In the genomic region with DNA sequence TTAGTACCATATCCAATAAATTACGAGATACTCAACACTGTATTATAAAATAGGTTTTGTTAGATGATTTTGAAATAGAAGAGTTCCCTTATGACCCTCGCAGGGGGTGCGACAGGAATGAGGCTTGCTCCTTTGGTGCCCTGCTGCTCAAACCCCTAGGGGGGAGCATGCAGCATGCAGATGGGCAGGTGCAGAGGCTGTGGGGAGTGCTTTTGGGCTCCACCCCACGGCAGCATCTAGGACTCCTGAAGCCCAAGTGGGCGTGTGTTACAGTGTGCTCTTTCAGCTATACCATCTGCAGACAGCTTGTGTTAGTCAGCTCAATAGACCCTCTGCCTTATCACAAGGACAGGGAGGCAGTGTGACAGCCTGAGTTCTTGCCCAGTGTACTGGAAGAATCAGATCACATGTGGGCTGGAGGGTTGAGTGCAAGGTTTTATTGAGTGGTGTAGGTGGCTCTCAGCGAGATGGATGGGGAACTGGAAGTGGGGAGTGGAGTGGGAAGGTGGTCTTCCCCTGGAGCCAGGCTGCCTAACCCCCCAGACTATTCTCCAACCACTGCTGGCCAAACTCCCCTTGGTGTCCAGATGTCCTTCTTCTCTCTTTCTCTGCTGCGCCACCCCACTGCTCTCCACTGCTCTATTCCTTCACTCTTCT, we compare ENCODE assay signal across 1 cellular context.
TF ChIP-seq lines count a peak whose summit lies in the region.

No MANE protein-coding gene starts in this region.

TF ChIP-seq in HEK293, 187 proteins besides CTCF, POLR2A, EP300 and RAD21 (continued from another document):
- TF ChIP-seq, protein P1, sequence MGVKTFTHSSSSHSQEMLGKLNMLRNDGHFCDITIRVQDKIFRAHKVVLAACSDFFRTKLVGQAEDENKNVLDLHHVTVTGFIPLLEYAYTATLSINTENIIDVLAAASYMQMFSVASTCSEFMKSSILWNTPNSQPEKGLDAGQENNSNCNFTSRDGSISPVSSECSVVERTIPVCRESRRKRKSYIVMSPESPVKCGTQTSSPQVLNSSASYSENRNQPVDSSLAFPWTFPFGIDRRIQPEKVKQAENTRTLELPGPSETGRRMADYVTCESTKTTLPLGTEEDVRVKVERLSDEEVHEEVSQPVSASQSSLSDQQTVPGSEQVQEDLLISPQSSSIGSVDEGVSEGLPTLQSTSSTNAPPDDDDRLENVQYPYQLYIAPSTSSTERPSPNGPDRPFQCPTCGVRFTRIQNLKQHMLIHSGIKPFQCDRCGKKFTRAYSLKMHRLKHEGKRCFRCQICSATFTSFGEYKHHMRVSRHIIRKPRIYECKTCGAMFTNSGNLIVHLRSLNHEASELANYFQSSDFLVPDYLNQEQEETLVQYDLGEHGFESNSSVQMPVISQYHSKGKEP (tag by site-specific recombination; IDR thresholded peaks at IDR 0.05), result peak; percentile 40; the same call in 1 of the 2 replicates
- TF ChIP-seq ZNF791 (tag by site-specific recombination; IDR thresholded peaks at IDR 0.05) (no peak), ZFP3 (tag by site-specific recombination; IDR thresholded peaks at IDR 0.05; ENCODE audit: low read depth) (no peak), ZBTB48 (tag by site-specific recombination; IDR thresholded peaks at IDR 0.05) (no peak), ZFHX2 (tag by site-specific recombination; conservative IDR thresholded peaks at IDR 0.05) (peak; percentile 72), ZFP41 (tag by site-specific recombination; IDR thresholded peaks at IDR 0.05; ENCODE audit: borderline replicate concordance) (no peak)
- TF ChIP-seq, protein P2, sequence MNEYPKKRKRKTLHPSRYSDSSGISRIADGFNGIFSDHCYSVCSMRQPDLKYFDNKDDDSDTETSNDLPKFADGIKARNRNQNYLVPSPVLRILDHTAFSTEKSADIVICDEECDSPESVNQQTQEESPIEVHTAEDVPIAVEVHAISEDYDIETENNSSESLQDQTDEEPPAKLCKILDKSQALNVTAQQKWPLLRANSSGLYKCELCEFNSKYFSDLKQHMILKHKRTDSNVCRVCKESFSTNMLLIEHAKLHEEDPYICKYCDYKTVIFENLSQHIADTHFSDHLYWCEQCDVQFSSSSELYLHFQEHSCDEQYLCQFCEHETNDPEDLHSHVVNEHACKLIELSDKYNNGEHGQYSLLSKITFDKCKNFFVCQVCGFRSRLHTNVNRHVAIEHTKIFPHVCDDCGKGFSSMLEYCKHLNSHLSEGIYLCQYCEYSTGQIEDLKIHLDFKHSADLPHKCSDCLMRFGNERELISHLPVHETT (tag by site-specific recombination; IDR thresholded peaks at IDR 0.05), result no peak
